ENCODE assay signal across 19 cellular contexts in the genomic region with DNA sequence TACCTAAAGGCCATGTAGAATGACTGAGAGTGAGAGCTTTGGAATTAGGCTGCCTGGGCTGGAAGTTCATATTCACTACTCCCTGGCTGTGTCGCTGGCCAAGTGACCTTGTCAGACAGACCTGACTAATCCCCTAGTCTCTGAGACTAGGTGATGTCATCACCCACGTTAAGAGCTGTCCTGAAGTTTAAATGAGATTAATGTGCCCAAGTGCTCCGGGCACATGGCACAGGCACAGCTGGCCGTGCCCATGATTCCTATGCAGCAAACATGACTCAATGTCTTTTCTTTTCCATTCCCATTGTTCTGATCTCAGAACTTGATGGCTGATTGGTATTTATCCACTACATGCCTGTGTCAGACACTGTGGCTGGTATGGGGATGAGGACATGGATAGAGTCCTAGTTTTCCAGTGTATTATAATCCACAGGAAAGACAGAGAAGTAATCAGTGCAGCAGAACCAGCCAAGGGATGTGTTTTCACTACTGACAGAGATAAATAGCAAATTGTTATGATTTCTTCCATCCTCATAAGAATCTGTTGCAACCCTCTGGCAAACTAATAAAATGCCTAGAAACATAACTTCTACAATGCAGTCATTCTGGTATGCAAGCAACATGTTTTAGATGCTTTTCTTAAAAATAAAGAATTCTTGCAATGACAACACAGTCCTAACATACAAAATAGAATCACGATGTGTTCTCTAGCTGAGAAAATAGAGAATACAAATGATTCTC.
A peak's percentile ranks its signal among the peaks of the same experiment; 100 is the strongest.
DNase-seq lines count a peak whose midpoint lies in the region; ATAC-seq and TF ChIP-seq lines count a peak whose summit lies in the region.
"Had no signal": no experiment of that assay in that cellular context is flagged by ENCODE, and none has a peak within 500 bp of the region (broad histone marks: within the 10 kb centered on the region; RNA-seq: fewer than 3 reads in every experiment).

No MANE protein-coding gene starts in this region.

- H3K4me3 ChIP-seq in esophagus muscularis mucosa (no peak overlapping the region), suprapubic skin (no peak overlapping the region)
- H3K4me3 ChIP-seq: ovary, SJCRH30 had no signal

- no peaks in the 10 kb centered on the region for H3K36me3 Mint-ChIP-seq in mesothelial cell of epicardium
- H3K36me3 Mint-ChIP-seq: activated naive CD4-positive, alpha-beta T cell treated with anti-CD3 and anti-CD28 coated beads, Interleukin-2, amount 50 U/mL, for 72 hours had no signal

- no peak for ATAC-seq in GM21619 (IDR thresholded peaks at IDR 0.05; ENCODE audit: unreplicated experiment)
- ATAC-seq: activated CD4-positive, CD25-positive, alpha-beta regulatory T cell treated with anti-CD3 and anti-CD28 coated beads, Interleukin-2, amount 50 U/mL, for 24 hours; activated naive CD4-positive, alpha-beta T cell treated with anti-CD3 and anti-CD28 coated beads, Interleukin-2, amount 50 U/mL, for 72 hours had no signal

- H3K36me3 ChIP-seq in esophagus muscularis mucosa, result no peaks in the 10 kb centered on the region
- H3K36me3 ChIP-seq in suprapubic skin, result no peaks in the 10 kb centered on the region
- H3K36me3 ChIP-seq: ovary, SJCRH30 had no signal

- H3K9me3 Mint-ChIP-seq in mesothelial cell of epicardium, result no peaks in the 10 kb centered on the region

- H3K9me3 ChIP-seq in esophagus muscularis mucosa (no peaks in the 10 kb centered on the region), suprapubic skin (no peaks in the 10 kb centered on the region)
- H3K9me3 ChIP-seq: ovary, SJCRH30 had no signal

- H3K27me3 ChIP-seq in esophagus muscularis mucosa, result no peaks in the 10 kb centered on the region
- no peaks in the 10 kb centered on the region for H3K27me3 ChIP-seq in suprapubic skin
- H3K27me3 ChIP-seq: ovary, SJCRH30 had no signal

- intact Hi-C loops in esophagus muscularis mucosa (cut with DNase I), result loop anchor here (5.0 to 10.0 kb wide), 3 partner anchors 93 to 261 kb away; partner anchors contain the start of gene PCP4

- peak overlapping the region; percentile 84 to 91 (median 88) for H3K27ac ChIP-seq in esophagus muscularis mucosa (replicated peaks in 1 of 4)
- H3K27ac ChIP-seq in suprapubic skin, result no peak overlapping the region
- H3K27ac ChIP-seq: ovary, SJCRH30 had no signal

- peaks cover 9% of the 10 kb centered on the region for H3K4me1 Mint-ChIP-seq in mesothelial cell of epicardium

- H3K4me3 Mint-ChIP-seq in mesothelial cell of epicardium, result no peak overlapping the region
- H3K4me3 Mint-ChIP-seq: T-helper 2 cell treated with Interferon-gamma antibody and Interleukin-4, amounts not matched to agents 5 μg/mL and 100 μg/mL, for 36 hours had no signal

- 45% methylated on average over 5 of the region's 5 CpGs for WGBS in esophagus muscularis mucosa
- WGBS in suprapubic skin, result 47% methylated on average over 5 of the region's 5 CpGs

- DNase-seq in DMS53 (lab: John Stamatoyannopoulos, UW) (peak; percentile 69), DMS53 treated with DMSO at 0.1 percent for 48 hours (lab: John Stamatoyannopoulos, UW; ENCODE audit: unreplicated experiment) (no peak), NCI-H82 treated with DMSO at 0.1 percent for 48 hours (lab: John Stamatoyannopoulos, UW; ENCODE audit: unreplicated experiment) (peak; percentile 22), esophagus muscularis mucosa (ENCODE audit: extremely low spot score) (no peak), suprapubic skin (ENCODE audit: low spot score in 2 of 2) (no peak), mesothelial cell of epicardium (ENCODE audit: low spot score in 2 of 2, unreplicated experiment in 2 of 2) (no peak), GF-D8 (lab: John Stamatoyannopoulos, UW) (no peak)
- DNase-seq: 8988T; activated T-cell treated with anti-CD3 and anti-CD28 coated beads, Interleukin-2, amount 50 U/mL, for 48 hours; dermis blood vessel endothelial cell; erythroblast; glutamatergic neuron; ovary; stimulated activated CD4-positive, alpha-beta T cell treated with anti-CD3 and anti-CD28 coated beads, Interleukin-2, amount 100 ng/mL, for 48 hours had no signal

- TF ChIP-seq EP300 in esophagus muscularis mucosa (IDR thresholded peaks at IDR 0.05) (peak; percentile 82), suprapubic skin (IDR thresholded peaks at IDR 0.05) (peak; percentile 41)

- H3K27me3 Mint-ChIP-seq in mesothelial cell of epicardium (ENCODE audit: low read depth), result peaks cover 3% of the 10 kb centered on the region

- no peak overlapping the region for H3K27ac Mint-ChIP-seq in mesothelial cell of epicardium
- H3K27ac Mint-ChIP-seq: activated naive CD4-positive, alpha-beta T cell treated with anti-CD3 and anti-CD28 coated beads, Interleukin-2, amount 50 U/mL, for 72 hours; T-helper 2 cell treated with Interferon-gamma antibody and Interleukin-4, amounts not matched to agents 5 μg/mL and 100 μg/mL, for 36 hours had no signal

- H3K4me1 ChIP-seq in esophagus muscularis mucosa, result peaks cover 11 to 59% (median 54%) of the 10 kb centered on the region in 4 donors
- no peaks in the 10 kb centered on the region for H3K4me1 ChIP-seq in suprapubic skin

- TF ChIP-seq CTCF in esophagus muscularis mucosa (IDR thresholded peaks at IDR 0.05), result no peak
- TF ChIP-seq CTCF in suprapubic skin (IDR thresholded peaks at IDR 0.05), result no peak
- TF ChIP-seq CTCF in mesothelial cell of epicardium (IDR thresholded peaks at IDR 0.05; ENCODE audit: unreplicated experiment), result no peak

- no peak for TF ChIP-seq POLR2A in esophagus muscularis mucosa (IDR thresholded peaks at IDR 0.05; ENCODE audit: low read depth)
- no peak for TF ChIP-seq POLR2A in suprapubic skin (IDR thresholded peaks at IDR 0.05)

Comparison
In these comparisons a context has a peak if more than half of its experiments do, and no peak if none do; other contexts are left out.
1. DNase-seq: peak in DMS53 (single experiment) and NCI-H82 treated with DMSO at 0.1 percent for 48 hours (single experiment); none in DMS53 treated with DMSO at 0.1 percent for 48 hours (single experiment), esophagus muscularis mucosa (single experiment), suprapubic skin (0 of 2), mesothelial cell of epicardium (0 of 2) and GF-D8 (single experiment).